ENCODE assay signal across 36 cellular contexts in the genomic region with DNA sequence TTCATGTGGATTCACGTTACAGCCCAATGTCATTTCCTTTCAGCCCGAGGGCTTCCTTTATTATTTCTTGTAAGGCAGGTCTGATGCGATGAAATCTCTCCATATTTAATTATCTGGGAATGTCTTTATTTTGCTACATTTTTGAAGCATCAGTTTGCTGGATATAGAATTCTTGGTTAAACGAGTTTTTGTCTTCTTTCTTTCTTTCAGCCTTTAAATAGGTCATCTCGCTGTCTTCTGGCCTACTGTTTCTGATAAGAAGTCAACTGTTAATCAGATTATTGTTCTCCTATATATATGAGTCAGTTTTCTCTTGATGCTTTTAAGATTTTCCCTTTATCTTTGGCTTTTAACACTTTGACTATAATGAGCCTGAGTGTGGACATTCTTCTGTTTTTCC.
"Had no signal": no experiment of that assay in that cellular context is flagged by ENCODE, and none has a peak within 500 bp of the region (broad histone marks: within the 10 kb centered on the region; RNA-seq: fewer than 3 reads in every experiment).

No MANE protein-coding gene starts in this region.

- DNase-seq: Kasumi-1, MG63, MM.1S, MV-4-11, NCI-H1048, NCI-H1092, NCI-H1092 treated with DMSO at 0.1 percent for 48 hours, NCI-H1105, NCI-H1105 treated with DMSO at 0.1 percent for 48 hours, NCI-H1417, NCI-H1417 treated with DMSO at 0.1 percent for 48 hours, NCI-H1436, NCI-H1436 treated with DMSO at 0.1 percent for 48 hours, NCI-H146, NCI-H1694, NCI-H1694 treated with DMSO at 0.1 percent for 48 hours, NCI-H187, NCI-H187 treated with DMSO at 0.1 percent for 48 hours, NCI-H1930, NCI-H2029, NCI-H2029 treated with DMSO at 0.1 percent for 48 hours, NCI-H2081, NCI-H2081 treated with DMSO at 0.1 percent for 48 hours, NCI-H2107, NCI-H2171, NCI-H2171 treated with DMSO at 0.1 percent for 48 hours, NCI-H2227 treated with DMSO at 0.1 percent for 48 hours, NCI-H226, NCI-H345, NCI-H446, NCI-H446 treated with DMSO at 0.1 percent for 48 hours, NCI-H510A, NCI-H510A treated with DMSO at 0.1 percent for 48 hours, NCI-H524, NCI-H524 treated with DMSO at 0.1 percent for 48 hours, NCI-H526 had no signal

- H3K4me3 ChIP-seq: MG63 had no signal

- H3K27me3 ChIP-seq: MG63 had no signal

- H3K9me3 ChIP-seq: MG63 had no signal

- H3K36me3 ChIP-seq: MG63 had no signal
